ENCODE assay signal across 22 cellular contexts in the genomic region with DNA sequence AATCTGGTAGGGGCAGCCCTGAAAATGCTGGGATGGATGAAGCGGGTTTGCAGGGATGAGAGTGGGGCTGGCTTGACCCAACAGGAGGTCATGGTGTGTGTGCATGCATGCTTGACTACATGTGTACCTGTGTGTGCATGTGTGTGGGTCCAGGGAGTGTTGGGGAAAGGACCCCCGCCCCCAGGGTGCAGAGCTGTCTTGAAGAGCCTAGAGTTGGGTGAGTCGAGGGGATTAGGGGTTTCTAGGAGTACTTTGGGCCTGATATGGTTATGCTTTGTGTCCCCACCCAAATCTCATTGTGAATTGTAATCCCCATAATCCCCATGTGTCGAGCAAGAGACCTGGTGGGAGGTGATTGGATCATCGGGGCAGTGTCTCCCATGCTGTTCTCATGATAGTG. TPM values are rescaled to one million over a fixed set of nuclear protein-coding genes. Genes with fewer than 3 reads are reported as not detected.
"Had no signal": no experiment of that assay in that cellular context is flagged by ENCODE, and none has a peak within 500 bp of the region (broad histone marks: within the 10 kb centered on the region; RNA-seq: fewer than 3 reads in every experiment).

No MANE protein-coding gene starts in this region.

- H3K9me3 ChIP-seq: suprapubic skin, thyroid gland, uterus had no signal

- DNase-seq: effector memory CD8-positive, alpha-beta T cell; foreskin keratinocyte; left colon; mesendoderm; naive thymus-derived CD4-positive, alpha-beta T cell; nephron progenitor cell; posterior cingulate gyrus; small intestine; stimulated activated CD4-positive, alpha-beta T cell treated with anti-CD3 and anti-CD28 coated beads, Interleukin-4, amount 100 ng/mL, for 1 hour; stimulated activated CD8-positive, alpha-beta memory T cell treated with anti-CD3 and anti-CD28 coated beads, Interleukin-4, amount 100 ng/mL, for 48 hours; stimulated activated naive CD8-positive, alpha-beta T cell treated with anti-CD3 and anti-CD28 coated beads, Interleukin-15, Interleukin-2, amounts not matched to agents 100 U/mL and 50 U/mL, for 24 hours; thyroid gland; uterus had no signal

- H3K4me1 ChIP-seq: suprapubic skin, thyroid gland, uterus had no signal

- H3K4me3 Mint-ChIP-seq: effector memory CD8-positive, alpha-beta T cell; naive thymus-derived CD4-positive, alpha-beta T cell; nephron progenitor cell; stimulated activated effector memory CD8-positive, alpha-beta T cell treated with anti-CD3 and anti-CD28 coated beads, Interleukin-12 subunit alpha, Interleukin-12 subunit beta, amount 100 ng/mL, for 72 hours; type B pancreatic cell had no signal

- H3K4me3 ChIP-seq: suprapubic skin, thyroid gland, uterus had no signal

- FAIRE-seq: small intestine had no signal

- H3K27me3 ChIP-seq: foreskin keratinocyte, suprapubic skin, thyroid gland, uterus had no signal

- H3K9me3 Mint-ChIP-seq: effector memory CD8-positive, alpha-beta T cell; naive thymus-derived CD4-positive, alpha-beta T cell; nephron progenitor cell; stimulated activated effector memory CD8-positive, alpha-beta T cell treated with anti-CD3 and anti-CD28 coated beads, Interleukin-12 subunit alpha, Interleukin-12 subunit beta, amount 100 ng/mL, for 72 hours; type B pancreatic cell had no signal

- H3K36me3 ChIP-seq: suprapubic skin, thyroid gland, uterus had no signal

- H3K36me3 Mint-ChIP-seq: naive thymus-derived CD4-positive, alpha-beta T cell; stimulated activated effector memory CD8-positive, alpha-beta T cell treated with anti-CD3 and anti-CD28 coated beads, Interleukin-12 subunit alpha, Interleukin-12 subunit beta, amount 100 ng/mL, for 72 hours; type B pancreatic cell had no signal

- H3K27ac Mint-ChIP-seq: effector memory CD8-positive, alpha-beta T cell; nephron progenitor cell; stimulated activated effector memory CD8-positive, alpha-beta T cell treated with anti-CD3 and anti-CD28 coated beads, Interleukin-12 subunit alpha, Interleukin-12 subunit beta, amount 100 ng/mL, for 72 hours; type B pancreatic cell had no signal

- ATAC-seq: effector memory CD8-positive, alpha-beta T cell; foreskin keratinocyte; left colon; naive thymus-derived CD4-positive, alpha-beta T cell; stimulated activated effector memory CD8-positive, alpha-beta T cell treated with anti-CD3 and anti-CD28 coated beads, Interleukin-12 subunit alpha, Interleukin-12 subunit beta, amount 100 ng/mL, for 72 hours; stimulated activated naive CD8-positive, alpha-beta T cell treated with anti-CD3 and anti-CD28 coated beads, Interleukin-15, Interleukin-2, amounts not matched to agents 100 U/mL and 50 U/mL, for 24 hours had no signal

- H3K27me3 Mint-ChIP-seq: effector memory CD8-positive, alpha-beta T cell; type B pancreatic cell had no signal

- H3K27ac ChIP-seq: foreskin keratinocyte, suprapubic skin, thyroid gland, uterus had no signal

RNA-seq across cellular contexts. Expression of gene LCTL, which starts 5.0 kb away (rescaled TPM):
- total RNA-seq: kidney epithelial cell; left colon; liver; lung microvascular endothelial cell; mononuclear cell; naive thymus-derived CD4-positive, alpha-beta T cell; osteocyte; pulmonary artery endothelial cell; thyroid gland; uterus had no signal
- polyA plus RNA-seq: naive thymus-derived CD4-positive, alpha-beta T cell; small intestine had no signal
